ENCODE assay signal across 8 cellular contexts in the genomic region with DNA sequence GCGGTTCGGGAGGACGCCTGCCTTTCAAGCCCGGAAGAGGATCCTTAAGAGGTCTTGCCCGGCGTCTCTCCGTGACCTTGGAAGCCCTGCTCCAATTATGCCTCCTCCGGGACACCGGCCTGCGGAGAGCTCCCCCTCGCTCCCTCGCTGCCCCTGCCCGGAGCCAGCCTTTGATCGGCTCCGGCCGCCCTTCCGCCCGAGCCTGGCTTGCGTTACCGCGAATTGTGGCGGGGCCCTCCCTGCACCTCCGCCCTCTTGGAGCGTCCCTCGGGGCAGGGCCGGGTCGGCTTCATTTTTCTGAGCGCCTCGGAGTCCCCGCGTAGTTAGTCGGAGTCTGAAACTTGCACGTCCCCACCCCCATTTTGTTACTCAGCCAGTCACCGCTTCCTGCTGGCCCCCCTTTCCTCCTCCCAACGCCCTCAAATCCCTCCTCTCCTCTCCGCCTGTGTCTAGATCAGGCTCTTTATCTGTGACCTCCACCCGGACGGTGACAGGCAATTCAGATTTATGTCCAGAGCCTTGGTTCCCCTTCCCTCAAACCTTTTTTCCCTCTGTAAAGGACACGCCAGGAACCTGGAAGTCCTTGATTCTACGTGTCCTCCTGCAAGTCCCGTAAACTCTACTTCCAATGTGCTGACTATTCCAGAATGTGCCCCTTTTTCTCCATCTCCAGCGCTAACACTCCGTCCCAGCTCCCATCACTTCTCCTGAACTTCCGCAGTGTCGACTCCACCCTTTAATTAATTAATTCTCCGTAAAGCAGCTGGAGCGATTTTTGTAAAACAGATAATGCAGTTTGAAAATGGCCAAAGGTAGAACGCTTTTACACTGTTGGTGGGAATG. TPM values are rescaled to one million over a fixed set of nuclear protein-coding genes. Genes with fewer than 3 reads are reported as not detected.
DNase-seq lines count a peak whose midpoint lies in the region; ATAC-seq lines count a peak whose summit lies in the region.

No MANE protein-coding gene starts in this region.

- no peaks in the 10 kb centered on the region for H3K27me3 ChIP-seq in NT2/D1 (ENCODE audit: insufficient read depth, insufficient read length)

- peaks cover 0 to 16% (median 0%) of the 10 kb centered on the region in 3 donors for H3K36me3 Mint-ChIP-seq in naive thymus-derived CD8-positive, alpha-beta T cell
- peaks cover 11 to 18% of the 10 kb centered on the region in 2 donors for H3K36me3 Mint-ChIP-seq in stimulated activated naive B cell treated with anti-CD40 and anti-IgM and Interleukin-4, amounts not matched to agents 10 μg/mL and 1 μg/mL and 100 μg/mL, for 72 hours

- H3K9me3 ChIP-seq in NT2/D1 (ENCODE audit: insufficient read depth, low read length) = no peaks in the 10 kb centered on the region

- peak overlapping the region; percentile 87 for H3K9ac ChIP-seq in NT2/D1 (ENCODE audit: insufficient read length, low read depth)

- peak overlapping the region; percentile 85 to 98 (median 95) for H3K4me3 Mint-ChIP-seq in naive thymus-derived CD8-positive, alpha-beta T cell
- peak overlapping the region; percentile 95 to 96 for H3K4me3 Mint-ChIP-seq in stimulated activated naive B cell treated with anti-CD40 and anti-IgM and Interleukin-4, amounts not matched to agents 10 μg/mL and 1 μg/mL and 100 μg/mL, for 72 hours

- DNase-seq in AG20443 (ENCODE audit: low spot score) (peak; percentile 80), NT2/D1 (ENCODE audit: low read depth, low spot score) (peak; percentile 58), activated T-cell treated with anti-CD3 and anti-CD28 coated beads for 4 hours (peak; percentile 59)
- peak; percentile 59 to 92 (median 80) for DNase-seq in naive thymus-derived CD8-positive, alpha-beta T cell
- peak; percentile 87 for DNase-seq in stimulated activated naive B cell treated with anti-CD40 and anti-IgM and Interleukin-4, amounts not matched to agents 10 μg/mL and 1 μg/mL and 100 μg/mL, for 72 hours

- H3K27ac Mint-ChIP-seq in naive thymus-derived CD8-positive, alpha-beta T cell = peak overlapping the region; percentile 95 to 99 (median 98)
- peak overlapping the region; percentile 99 for H3K27ac Mint-ChIP-seq in stimulated activated naive B cell treated with anti-CD40 and anti-IgM and Interleukin-4, amounts not matched to agents 10 μg/mL and 1 μg/mL and 100 μg/mL, for 72 hours

- no peaks in the 10 kb centered on the region for H3K27me3 Mint-ChIP-seq in naive thymus-derived CD8-positive, alpha-beta T cell
- no peaks in the 10 kb centered on the region for H3K27me3 Mint-ChIP-seq in stimulated activated naive B cell treated with anti-CD40 and anti-IgM and Interleukin-4, amounts not matched to agents 10 μg/mL and 1 μg/mL and 100 μg/mL, for 72 hours

- POLR2A ChIA-PET in naive thymus-derived CD8-positive, alpha-beta T cell (lab: Charles Lee) = interaction anchor here (0.7 to 3.5 kb wide), 18 partner anchors 9 to 103 kb away, joined by 3 to 26 read pairs (median 6); a partner anchor contains a TSS

- ATAC-seq in GM18909 (IDR thresholded peaks at IDR 0.05; ENCODE audit: poor library complexity, unreplicated experiment) (peak; percentile 38), HG03280 (IDR thresholded peaks at IDR 0.05; ENCODE audit: unreplicated experiment) (peak; percentile 30), esophagus mucosa (peak; percentile 38)
- peak; percentile 71 to 73 for ATAC-seq in naive thymus-derived CD8-positive, alpha-beta T cell
- ATAC-seq in stimulated activated naive B cell treated with anti-CD40 and anti-IgM and Interleukin-4, amounts not matched to agents 10 μg/mL and 1 μg/mL and 100 μg/mL, for 72 hours (replicated peaks) = peak; percentile 51 to 54

- H3K4me1 ChIP-seq in NT2/D1 (ENCODE audit: insufficient read depth, insufficient read length) = peaks cover 9% of the 10 kb centered on the region

- H3K9me3 Mint-ChIP-seq in naive thymus-derived CD8-positive, alpha-beta T cell = no peaks in the 10 kb centered on the region
- no peaks in the 10 kb centered on the region for H3K9me3 Mint-ChIP-seq in stimulated activated naive B cell treated with anti-CD40 and anti-IgM and Interleukin-4, amounts not matched to agents 10 μg/mL and 1 μg/mL and 100 μg/mL, for 72 hours

- peaks cover 21 to 37% (median 29%) of the 10 kb centered on the region in 4 donors for H3K4me1 Mint-ChIP-seq in naive thymus-derived CD8-positive, alpha-beta T cell
- H3K4me1 Mint-ChIP-seq in stimulated activated naive B cell treated with anti-CD40 and anti-IgM and Interleukin-4, amounts not matched to agents 10 μg/mL and 1 μg/mL and 100 μg/mL, for 72 hours = peaks cover 32 to 63% of the 10 kb centered on the region in 2 donors

- peaks cover 4% of the 10 kb centered on the region for H3K36me3 ChIP-seq in NT2/D1 (ENCODE audit: insufficient read depth, insufficient read length, low read length)

- peak overlapping the region; percentile 41 for H3K4me3 ChIP-seq in NT2/D1 (ENCODE audit: insufficient read length, low read depth)

RNA-seq across cellular contexts. Expression of a gene that starts 0.6 kb away (rescaled TPM):
- total RNA-seq in esophagus mucosa = 15.8 TPM
- 10 to 100 TPM; 34.1 to 35.7 TPM for total RNA-seq in naive thymus-derived CD8-positive, alpha-beta T cell
- polyA plus RNA-seq in naive thymus-derived CD8-positive, alpha-beta T cell = 1 to 10 TPM; 2.8 to 6.5 (median 3.0) TPM

RNA-seq across cellular contexts. Expression of a gene that starts 6.2 kb away (rescaled TPM):
- 0.40 TPM for total RNA-seq in esophagus mucosa
- 1 to 10 TPM; 6.9 to 7.6 TPM for total RNA-seq in naive thymus-derived CD8-positive, alpha-beta T cell
- under 1 TPM; 0.17 to 0.19 (median 0.19) TPM for polyA plus RNA-seq in naive thymus-derived CD8-positive, alpha-beta T cell

RNA-seq across cellular contexts. Expression of a gene that starts 25.1 kb away (rescaled TPM):
- total RNA-seq in esophagus mucosa = 21.3 TPM
- 100 to 1,000 TPM; 112 to 116 TPM for total RNA-seq in naive thymus-derived CD8-positive, alpha-beta T cell
- 10 to 100 TPM; 22.8 to 30.2 (median 28.7) TPM for polyA plus RNA-seq in naive thymus-derived CD8-positive, alpha-beta T cell

RNA-seq across cellular contexts. Expression of a gene that starts 47.3 kb away (rescaled TPM):
- total RNA-seq in esophagus mucosa = 0.48 TPM
- 1 to 10 TPM in 1 of 2 experiments, under 1 TPM in 1; 0.58 to 1.2 TPM for total RNA-seq in naive thymus-derived CD8-positive, alpha-beta T cell
- polyA plus RNA-seq in naive thymus-derived CD8-positive, alpha-beta T cell = not detected

RNA-seq across cellular contexts. Expression of a gene that starts 49.0 kb away (rescaled TPM):
- total RNA-seq in esophagus mucosa = 22.5 TPM
- total RNA-seq in naive thymus-derived CD8-positive, alpha-beta T cell = 10 to 100 TPM; 38.1 to 45.0 TPM
- polyA plus RNA-seq in naive thymus-derived CD8-positive, alpha-beta T cell = 10 to 100 TPM; 12.7 to 29.7 (median 24.9) TPM

Comparison
In these comparisons a context has a peak if more than half of its experiments do, and no peak if none do; other contexts are left out.
1. Peak in every context shown above with its lines: DNase-seq, ATAC-seq and H3K4me3 ChIP-seq.